Comparison of ENCODE assay signal across 8 cellular contexts in genomic region chr17:49677134-49677932, GRCh38. TPM values are rescaled to one million over a fixed set of nuclear protein-coding genes. Genes with fewer than 3 reads are reported as not detected.
DNase-seq lines count a peak whose midpoint lies in the region; ATAC-seq and TF ChIP-seq lines count a peak whose summit lies in the region.

No MANE protein-coding gene starts in this region.

- TF ChIP-seq CTCF in kidney epithelial cell (IDR thresholded peaks at IDR 0.05; ENCODE audit: insufficient read depth, low read length, poor library complexity, severe bottlenecking): no peak

- ATAC-seq in GM18867 (IDR thresholded peaks at IDR 0.05; ENCODE audit: unreplicated experiment) (peak; percentile 61), HG03342 (IDR thresholded peaks at IDR 0.05; ENCODE audit: unreplicated experiment) (peak; percentile 47)

- peak overlapping the region; percentile 74 for H3K4me3 ChIP-seq in kidney epithelial cell (ENCODE audit: low read depth, low read length)

- no peaks in the 10 kb centered on the region for H3K27me3 ChIP-seq in kidney epithelial cell (ENCODE audit: control insufficient read depth, insufficient read depth, low read length)

- H3K36me3 ChIP-seq in kidney epithelial cell (ENCODE audit: control insufficient read depth, insufficient read depth, low read length): no peaks in the 10 kb centered on the region

- DNase-seq in A172 (ENCODE audit: low spot score) (peak; percentile 86), NCI-H446 treated with DMSO at 0.1 percent for 48 hours (lab: John Stamatoyannopoulos, UW) (peak; percentile 87), cerebellum (ENCODE audit: low spot score) (peak; percentile 91), kidney epithelial cell (ENCODE audit: low read depth) (peak; percentile 70)
- DNase-seq in activated CD4-positive, alpha-beta T cell treated with anti-CD3 and anti-CD28 coated beads for 1 hour: peak; percentile 96
- DNase-seq in stimulated activated CD4-positive, alpha-beta T cell treated with anti-CD3 and anti-CD28 coated beads, Interleukin-15, amount 100 ng/mL, for 1 hour (ENCODE audit: low read depth in 1 of 2, low spot score in 1 of 2): peak; percentile 94 to 96

RNA-seq across cellular contexts. Expression of gene SPOP, which starts 0.6 kb away (rescaled TPM):
- total RNA-seq in A172 (2014; rRNA removed; shearing (Covaris generic)): 36.3 and 43.9 TPM in 2 replicates
- total RNA-seq in cerebellum: 80.2 TPM
- 43.1 and 43.6 TPM in 2 replicates for total RNA-seq in kidney epithelial cell

RNA-seq across cellular contexts. Expression of gene SLC35B1, which starts 30.4 kb away (rescaled TPM):
- 101 and 112 TPM in 2 replicates for total RNA-seq in A172 (2014; rRNA removed; shearing (Covaris generic))
- total RNA-seq in cerebellum (28.2 TPM), kidney epithelial cell (116 and 122 TPM in 2 replicates)

Comparison
In these comparisons a context has a peak if more than half of its experiments do, and no peak if none do; other contexts are left out.
1. Peak in every context shown above with its lines: DNase-seq, ATAC-seq and H3K4me3 ChIP-seq.